8 cellular contexts compared by ENCODE assay signal in the genomic region with DNA sequence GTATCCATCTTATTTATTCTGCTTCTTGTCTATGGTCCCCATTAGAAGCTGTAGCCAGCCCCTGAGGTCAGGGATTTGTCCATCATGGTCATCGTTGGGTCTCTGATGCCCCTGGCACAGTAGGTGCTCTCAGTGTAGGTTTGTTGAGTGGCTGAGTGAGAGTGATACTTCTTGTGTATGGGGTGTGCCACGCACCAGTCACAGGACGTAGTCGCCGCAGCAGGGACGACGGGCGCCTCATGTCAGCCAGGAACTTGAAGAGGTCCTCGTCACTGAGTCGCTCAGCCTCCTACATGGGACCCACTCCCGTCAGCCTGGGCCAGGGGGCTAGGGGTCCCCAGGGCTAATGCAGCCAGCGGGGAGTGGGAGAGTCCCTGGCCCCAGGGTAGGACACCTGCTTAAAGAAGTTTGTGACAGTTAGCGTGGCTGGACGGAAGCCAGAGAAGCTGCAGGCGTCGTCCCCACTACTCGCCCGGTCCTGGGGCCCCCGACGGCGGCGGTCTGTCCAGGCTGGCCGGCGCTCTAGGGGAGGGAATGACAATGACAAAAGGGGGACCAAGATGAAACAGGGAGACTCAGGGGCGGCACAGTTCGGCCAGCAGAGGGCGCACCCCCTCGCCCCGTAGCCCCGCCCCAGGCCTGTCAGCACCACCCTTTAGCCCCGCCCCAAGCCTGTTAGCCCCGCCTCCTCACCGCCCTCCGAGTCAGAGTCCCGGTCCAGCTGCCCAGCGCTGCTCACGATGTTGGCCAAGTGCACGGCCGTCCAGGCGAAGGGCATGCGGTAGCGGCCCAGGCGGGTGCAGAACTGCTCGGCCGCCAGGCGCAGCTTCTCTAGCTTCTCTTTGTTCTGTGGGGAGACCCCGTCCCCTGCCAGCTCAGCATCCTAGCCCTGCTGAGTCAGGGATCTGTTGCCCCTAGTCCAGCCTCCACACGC.
DNase-seq lines count a peak whose midpoint lies in the region; TF ChIP-seq lines count a peak whose summit lies in the region.

No MANE protein-coding gene starts in this region.

- H3K27me3 ChIP-seq in NT2/D1 (ENCODE audit: insufficient read depth, insufficient read length): no peaks in the 10 kb centered on the region
- no peaks in the 10 kb centered on the region for H3K27me3 ChIP-seq in muscle layer of colon (ENCODE audit: control insufficient read depth in 1 of 2, insufficient read depth in 2 of 2, low read length in 2 of 2)

- peak overlapping the region; percentile 14 for H3K27ac ChIP-seq in muscle layer of colon (ENCODE audit: low read depth, low read length)

- H3K9ac ChIP-seq in NT2/D1 (ENCODE audit: insufficient read length, low read depth): peak overlapping the region; percentile 63
- no peak overlapping the region for H3K9ac ChIP-seq in muscle layer of colon (ENCODE audit: low read length)

- H3K4me1 ChIP-seq in NT2/D1 (ENCODE audit: insufficient read depth, insufficient read length): peaks cover 13% of the 10 kb centered on the region
- H3K4me1 ChIP-seq in muscle layer of colon (ENCODE audit: insufficient read depth, low read length): peaks cover 5% of the 10 kb centered on the region

- POLR2A ChIA-PET in HEK293T (lab: Yijun Ruan, JAX): no interaction called here

- CTCF ChIA-PET in HEK293T (lab: Yijun Ruan, JAX): interaction anchor here (1.1 kb wide), 1 partner anchor 23 kb away, joined by 3 read pairs; no protein-coding TSS in a partner anchor

- H3K4me3 ChIP-seq in NT2/D1 (ENCODE audit: insufficient read length, low read depth): no peak overlapping the region
- peak overlapping the region; percentile 32 to 47 for H3K4me3 ChIP-seq in muscle layer of colon (ENCODE audit: low read depth in 1 of 2, low read length in 2 of 2)

- H3K9me3 ChIP-seq in NT2/D1 (ENCODE audit: insufficient read depth, low read length): no peaks in the 10 kb centered on the region
- no peaks in the 10 kb centered on the region for H3K9me3 ChIP-seq in muscle layer of colon (ENCODE audit: low read length)

- DNase-seq in CMK (ENCODE audit: low read depth): peak; percentile 65
- peak; percentile 99 for DNase-seq in HEK293T (ENCODE audit: extremely low spot score)
- peak; percentile 75 for DNase-seq in NT2/D1 (ENCODE audit: low read depth, low spot score)
- DNase-seq in activated CD8-positive, alpha-beta memory T cell treated with anti-CD3 and anti-CD28 coated beads, Interleukin-2, amount 50 U/mL, for 24 hours (ENCODE audit: extremely low read depth): peak; percentile 69
- peak; percentile 92 for DNase-seq in epidermal melanocyte (ENCODE audit: insufficient read length, low spot score)
- DNase-seq in stimulated activated CD8-positive, alpha-beta memory T cell treated with anti-CD3 and anti-CD28 coated beads, Interleukin-4, amount 100 ng/mL, for 4 hours (ENCODE audit: low read depth in 2 of 2, low spot score in 1 of 2): peak; percentile 62 to 77
- DNase-seq in kidney glomerular epithelial cell (lab: John Stamatoyannopoulos, UW): no peak

- H3K36me3 ChIP-seq in NT2/D1 (ENCODE audit: insufficient read depth, insufficient read length, low read length) (peaks cover 53% of the 10 kb centered on the region), muscle layer of colon (ENCODE audit: insufficient read depth, low read length) (peaks cover 5% of the 10 kb centered on the region)

TF ChIP-seq in HEK293T, 16 proteins besides CTCF, POLR2A, EP300 and RAD21:
- no peak for TF ChIP-seq SUZ12 (IDR thresholded peaks at IDR 0.05)
- no peak for TF ChIP-seq FOXA1 (IDR thresholded peaks at IDR 0.05)
- TF ChIP-seq ARNT (IDR thresholded peaks at IDR 0.05): no peak
- no peak for TF ChIP-seq FOXK2 (IDR thresholded peaks at IDR 0.05)
- TF ChIP-seq FOXM1 (IDR thresholded peaks at IDR 0.05; ENCODE audit: borderline replicate concordance): no peak
- TF ChIP-seq, protein P1, sequence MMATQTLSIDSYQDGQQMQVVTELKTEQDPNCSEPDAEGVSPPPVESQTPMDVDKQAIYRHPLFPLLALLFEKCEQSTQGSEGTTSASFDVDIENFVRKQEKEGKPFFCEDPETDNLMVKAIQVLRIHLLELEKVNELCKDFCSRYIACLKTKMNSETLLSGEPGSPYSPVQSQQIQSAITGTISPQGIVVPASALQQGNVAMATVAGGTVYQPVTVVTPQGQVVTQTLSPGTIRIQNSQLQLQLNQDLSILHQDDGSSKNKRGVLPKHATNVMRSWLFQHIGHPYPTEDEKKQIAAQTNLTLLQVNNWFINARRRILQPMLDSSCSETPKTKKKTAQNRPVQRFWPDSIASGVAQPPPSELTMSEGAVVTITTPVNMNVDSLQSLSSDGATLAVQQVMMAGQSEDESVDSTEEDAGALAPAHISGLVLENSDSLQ (IDR thresholded peaks at IDR 0.05): peak; percentile 50; the same call in 1 of the 2 replicates
- TF ChIP-seq ZNF384 (IDR thresholded peaks at IDR 0.05): no peak
